ENCODE assay signal across 22 cellular contexts in the genomic region with DNA sequence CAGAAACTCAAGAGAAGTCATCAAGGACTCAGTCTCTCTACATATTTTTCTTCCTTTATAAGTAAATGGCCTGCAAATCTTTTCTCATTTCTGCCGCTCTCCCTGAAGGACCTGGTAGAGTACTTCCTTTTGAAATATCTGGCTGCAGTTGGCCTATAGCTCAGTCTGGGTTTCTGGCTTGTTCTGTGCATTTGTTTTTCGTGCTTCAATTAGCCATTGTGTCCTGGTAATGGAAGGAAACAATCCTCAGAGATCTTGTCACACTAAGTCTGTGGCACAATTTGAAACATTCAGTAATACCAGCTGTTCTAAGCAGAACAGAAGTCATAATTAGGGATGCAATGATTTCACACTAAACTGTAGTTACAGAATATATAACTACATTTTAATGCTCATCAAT.
"Had no signal": no experiment of that assay in that cellular context is flagged by ENCODE, and none has a peak within 500 bp of the region (broad histone marks: within the 10 kb centered on the region; RNA-seq: fewer than 3 reads in every experiment).

No MANE protein-coding gene starts in this region.

- DNase-seq: dorsolateral prefrontal cortex; effector CD4-positive, alpha-beta T cell; head of caudate nucleus; left cardiac atrium; left lung; mesendoderm; midbrain; naive thymus-derived CD4-positive, alpha-beta T cell; sigmoid colon; spleen; stimulated activated CD4-positive, alpha-beta T cell treated with anti-CD3 and anti-CD28 coated beads, Interleukin-4, amount 100 ng/mL, for 4 hours; stimulated activated naive CD8-positive, alpha-beta T cell treated with anti-CD3 and anti-CD28 coated beads, Interleukin-15, Interleukin-2, amounts not matched to agents 100 U/mL and 50 U/mL, for 24 hours; substantia nigra; transverse colon had no signal

- H3K79me2 ChIP-seq: parathyroid adenoma had no signal

- H3K27me3 ChIP-seq: dorsolateral prefrontal cortex, left lung, neural progenitor cell, right atrium auricular region, sigmoid colon, spleen, transverse colon, vagina had no signal

- H3K27me3 Mint-ChIP-seq: naive thymus-derived CD4-positive, alpha-beta T cell; stimulated activated memory B cell treated with anti-CD40 and anti-IgM and Interleukin-4, amounts not matched to agents 10 μg/mL and 1 μg/mL and 100 μg/mL, for 72 hours had no signal

- H3K27ac ChIP-seq: left lung, neural progenitor cell, parathyroid adenoma, prostate gland, right atrium auricular region, sigmoid colon, spleen, thoracic aorta, transverse colon, vagina had no signal

- H3K9ac ChIP-seq: neural progenitor cell, parathyroid adenoma had no signal

- H3K9me3 Mint-ChIP-seq: nephron; neural progenitor cell; stimulated activated memory B cell treated with anti-CD40 and anti-IgM and Interleukin-4, amounts not matched to agents 10 μg/mL and 1 μg/mL and 100 μg/mL, for 72 hours had no signal

- H3K4me1 Mint-ChIP-seq: neural progenitor cell; stimulated activated memory B cell treated with anti-CD40 and anti-IgM and Interleukin-4, amounts not matched to agents 10 μg/mL and 1 μg/mL and 100 μg/mL, for 72 hours had no signal

- H3K36me3 Mint-ChIP-seq: neural progenitor cell; stimulated activated memory B cell treated with anti-CD40 and anti-IgM and Interleukin-4, amounts not matched to agents 10 μg/mL and 1 μg/mL and 100 μg/mL, for 72 hours had no signal

- H3K4me3 Mint-ChIP-seq: naive thymus-derived CD4-positive, alpha-beta T cell; nephron; neural progenitor cell; stimulated activated memory B cell treated with anti-CD40 and anti-IgM and Interleukin-4, amounts not matched to agents 10 μg/mL and 1 μg/mL and 100 μg/mL, for 72 hours had no signal

- H3K4me1 ChIP-seq: left lung, neural progenitor cell, parathyroid adenoma, prostate gland, right atrium auricular region, sigmoid colon, spleen, transverse colon, vagina had no signal

- H3K4me2 ChIP-seq: neural progenitor cell had no signal

- H2AFZ ChIP-seq: neural progenitor cell, parathyroid adenoma had no signal

- H3K27ac Mint-ChIP-seq: naive thymus-derived CD4-positive, alpha-beta T cell; neural progenitor cell; stimulated activated memory B cell treated with anti-CD40 and anti-IgM and Interleukin-4, amounts not matched to agents 10 μg/mL and 1 μg/mL and 100 μg/mL, for 72 hours had no signal

- ATAC-seq: left cardiac atrium; left lung; naive thymus-derived CD4-positive, alpha-beta T cell; stimulated activated memory B cell treated with anti-CD40 and anti-IgM and Interleukin-4, amounts not matched to agents 10 μg/mL and 1 μg/mL and 100 μg/mL, for 72 hours; stimulated activated naive CD8-positive, alpha-beta T cell treated with anti-CD3 and anti-CD28 coated beads, Interleukin-15, Interleukin-2, amounts not matched to agents 100 U/mL and 50 U/mL, for 24 hours had no signal

- H3K36me3 ChIP-seq: left lung, neural progenitor cell, prostate gland, right atrium auricular region, sigmoid colon, spleen, thoracic aorta, transverse colon, vagina had no signal

- H3K4me3 ChIP-seq: dorsolateral prefrontal cortex, left lung, neural progenitor cell, prostate gland, right atrium auricular region, sigmoid colon, spleen, thoracic aorta, transverse colon, vagina had no signal

- H3K9me3 ChIP-seq: left lung, prostate gland, right atrium auricular region, sigmoid colon, spleen, thoracic aorta, transverse colon, vagina had no signal
